In genomic region chr10:70576803-70577517, GRCh38 we compare ENCODE assay signal across 1 cellular context.
A peak's percentile ranks its signal among the peaks of the same experiment; 100 is the strongest.
TF ChIP-seq lines count a peak whose summit lies in the region.

No MANE protein-coding gene starts in this region.

TF ChIP-seq in K562, 482 proteins besides CTCF, POLR2A, EP300 and RAD21 (continued from another document and continues in another):
- TF ChIP-seq ZNF277 (CRISPR knock-in tag; IDR thresholded peaks at IDR 0.05; ENCODE audit: borderline replicate concordance): no peak
- peak; percentile 64; the same call in 1 of the 2 replicates for TF ChIP-seq OTX1 (CRISPR knock-in tag; IDR thresholded peaks at IDR 0.05)
- TF ChIP-seq ETV6 (IDR thresholded peaks at IDR 0.05; ENCODE audit: borderline replicate concordance in 1 of 2, low read depth in 2 of 2, low read length in 1 of 2): 0 out of 4 replicates have a peak, but pooled peaks of 1 of the 2 experiments have one; percentile 42
- no peak for TF ChIP-seq ETV6 (CRISPR knock-in tag; IDR thresholded peaks at IDR 0.05; ENCODE audit: borderline replicate concordance)
- TF ChIP-seq, protein P1, sequence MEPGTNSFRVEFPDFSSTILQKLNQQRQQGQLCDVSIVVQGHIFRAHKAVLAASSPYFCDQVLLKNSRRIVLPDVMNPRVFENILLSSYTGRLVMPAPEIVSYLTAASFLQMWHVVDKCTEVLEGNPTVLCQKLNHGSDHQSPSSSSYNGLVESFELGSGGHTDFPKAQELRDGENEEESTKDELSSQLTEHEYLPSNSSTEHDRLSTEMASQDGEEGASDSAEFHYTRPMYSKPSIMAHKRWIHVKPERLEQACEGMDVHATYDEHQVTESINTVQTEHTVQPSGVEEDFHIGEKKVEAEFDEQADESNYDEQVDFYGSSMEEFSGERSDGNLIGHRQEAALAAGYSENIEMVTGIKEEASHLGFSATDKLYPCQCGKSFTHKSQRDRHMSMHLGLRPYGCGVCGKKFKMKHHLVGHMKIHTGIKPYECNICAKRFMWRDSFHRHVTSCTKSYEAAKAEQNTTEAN (CRISPR knock-in tag; IDR thresholded peaks at IDR 0.05): no peak
- no peak for TF ChIP-seq RFX5 (IDR thresholded peaks at IDR 0.05; ENCODE audit: low read depth, low read length)
- TF ChIP-seq, protein P2, sequence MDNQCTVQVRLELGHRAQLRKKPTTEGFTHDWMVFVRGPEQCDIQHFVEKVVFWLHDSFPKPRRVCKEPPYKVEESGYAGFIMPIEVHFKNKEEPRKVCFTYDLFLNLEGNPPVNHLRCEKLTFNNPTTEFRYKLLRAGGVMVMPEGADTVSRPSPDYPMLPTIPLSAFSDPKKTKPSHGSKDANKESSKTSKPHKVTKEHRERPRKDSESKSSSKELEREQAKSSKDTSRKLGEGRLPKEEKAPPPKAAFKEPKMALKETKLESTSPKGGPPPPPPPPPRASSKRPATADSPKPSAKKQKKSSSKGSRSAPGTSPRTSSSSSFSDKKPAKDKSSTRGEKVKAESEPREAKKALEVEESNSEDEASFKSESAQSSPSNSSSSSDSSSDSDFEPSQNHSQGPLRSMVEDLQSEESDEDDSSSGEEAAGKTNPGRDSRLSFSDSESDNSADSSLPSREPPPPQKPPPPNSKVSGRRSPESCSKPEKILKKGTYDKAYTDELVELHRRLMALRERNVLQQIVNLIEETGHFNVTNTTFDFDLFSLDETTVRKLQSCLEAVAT (IDR thresholded peaks at IDR 0.05): peak; percentile 50 to 61; a peak in 3 of 4 replicates
- TF ChIP-seq BCLAF1 (IDR thresholded peaks at IDR 0.05; ENCODE audit: borderline replicate concordance in 1 of 2, control insufficient read depth in 1 of 2, low read depth in 2 of 2, low read length in 1 of 2): peak in 1 of 2 experiments; percentile 22; a peak in 1 of 4 replicates
- TF ChIP-seq XRCC3 (IDR thresholded peaks at IDR 0.05): no peak
- 0 out of 2 replicates have a peak, but pooled peaks have one; percentile 77 for TF ChIP-seq ZBTB26 (CRISPR knock-in tag; IDR thresholded peaks at IDR 0.05)
- TF ChIP-seq, protein P3, sequence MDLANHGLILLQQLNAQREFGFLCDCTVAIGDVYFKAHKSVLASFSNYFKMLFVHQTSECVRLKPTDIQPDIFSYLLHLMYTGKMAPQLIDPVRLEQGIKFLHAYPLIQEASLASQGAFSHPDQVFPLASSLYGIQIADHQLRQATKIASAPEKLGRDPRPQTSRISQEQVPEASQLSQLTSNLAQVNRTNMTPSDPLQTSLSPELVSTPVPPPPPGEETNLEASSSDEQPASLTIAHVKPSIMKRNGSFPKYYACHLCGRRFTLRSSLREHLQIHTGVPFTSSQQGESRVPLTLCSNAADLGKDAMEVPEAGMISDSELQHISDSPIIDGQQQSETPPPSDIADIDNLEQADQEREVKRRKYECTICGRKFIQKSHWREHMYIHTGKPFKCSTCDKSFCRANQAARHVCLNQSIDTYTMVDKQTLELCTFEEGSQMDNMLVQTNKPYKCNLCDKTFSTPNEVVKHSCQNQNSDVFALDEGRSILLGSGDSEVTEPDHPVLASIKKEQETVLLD (IDR thresholded peaks at IDR 0.05): peak; percentile 87
- TF ChIP-seq RCOR1 (IDR thresholded peaks at IDR 0.05; ENCODE audit: borderline replicate concordance in 1 of 2, low read depth in 2 of 2, low read length in 2 of 2): peak in 1 of 2 experiments; percentile 38; a peak in 1 of 4 replicates
- TF ChIP-seq JUND (IDR thresholded peaks at IDR 0.05; ENCODE audit: borderline replicate concordance, low read depth, low read length): no peak
- TF ChIP-seq JUND (tag; IDR thresholded peaks at IDR 0.05; ENCODE audit: borderline replicate concordance, low read depth, low read length): no peak; the same call in 2 of the 3 replicates
- TF ChIP-seq TRIM25 (IDR thresholded peaks at IDR 0.05; ENCODE audit: borderline replicate concordance): peak; percentile 48; the same call in 1 of the 2 replicates
- TF ChIP-seq PHB2 (IDR thresholded peaks at IDR 0.05; ENCODE audit: low read depth): peak; percentile 55; the same call in 1 of the 2 replicates
- 0 out of 2 replicates have a peak, but pooled peaks have one; percentile 9 for TF ChIP-seq CREB3 (tag; conservative IDR thresholded peaks at IDR 0.05; ENCODE audit: low read depth)
- TF ChIP-seq ZNF717 (CRISPR knock-in tag; IDR thresholded peaks at IDR 0.05): no peak
- no peak for TF ChIP-seq NBN (IDR thresholded peaks at IDR 0.05; ENCODE audit: low read depth)
- peak; percentile 80; the same call in 1 of the 2 replicates for TF ChIP-seq LARP7 (IDR thresholded peaks at IDR 0.05)
- TF ChIP-seq, protein P4, sequence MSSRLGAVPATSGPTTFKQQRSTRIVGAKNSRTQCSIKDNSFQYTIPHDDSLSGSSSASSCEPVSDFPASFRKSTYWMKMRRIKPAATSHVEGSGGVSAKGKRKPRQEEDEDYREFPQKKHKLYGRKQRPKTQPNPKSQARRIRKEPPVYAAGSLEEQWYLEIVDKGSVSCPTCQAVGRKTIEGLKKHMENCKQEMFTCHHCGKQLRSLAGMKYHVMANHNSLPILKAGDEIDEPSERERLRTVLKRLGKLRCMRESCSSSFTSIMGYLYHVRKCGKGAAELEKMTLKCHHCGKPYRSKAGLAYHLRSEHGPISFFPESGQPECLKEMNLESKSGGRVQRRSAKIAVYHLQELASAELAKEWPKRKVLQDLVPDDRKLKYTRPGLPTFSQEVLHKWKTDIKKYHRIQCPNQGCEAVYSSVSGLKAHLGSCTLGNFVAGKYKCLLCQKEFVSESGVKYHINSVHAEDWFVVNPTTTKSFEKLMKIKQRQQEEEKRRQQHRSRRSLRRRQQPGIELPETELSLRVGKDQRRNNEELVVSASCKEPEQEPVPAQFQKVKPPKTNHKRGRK (tag; IDR thresholded peaks at IDR 0.05): peak; percentile 100
- peak; percentile 15; the same call in 1 of the 2 replicates for TF ChIP-seq ZNF197 (CRISPR knock-in tag; IDR thresholded peaks at IDR 0.05; ENCODE audit: low read depth)
- TF ChIP-seq ZNF407 (IDR thresholded peaks at IDR 0.05; ENCODE audit: low read depth): no peak
- TF ChIP-seq THRAP3 (IDR thresholded peaks at IDR 0.05; ENCODE audit: borderline replicate concordance): peak; percentile 53; the same call in 1 of the 2 replicates
- peak; percentile 86 for TF ChIP-seq MTA1 (IDR thresholded peaks at IDR 0.05; ENCODE audit: borderline replicate concordance)
